In the genomic region with DNA sequence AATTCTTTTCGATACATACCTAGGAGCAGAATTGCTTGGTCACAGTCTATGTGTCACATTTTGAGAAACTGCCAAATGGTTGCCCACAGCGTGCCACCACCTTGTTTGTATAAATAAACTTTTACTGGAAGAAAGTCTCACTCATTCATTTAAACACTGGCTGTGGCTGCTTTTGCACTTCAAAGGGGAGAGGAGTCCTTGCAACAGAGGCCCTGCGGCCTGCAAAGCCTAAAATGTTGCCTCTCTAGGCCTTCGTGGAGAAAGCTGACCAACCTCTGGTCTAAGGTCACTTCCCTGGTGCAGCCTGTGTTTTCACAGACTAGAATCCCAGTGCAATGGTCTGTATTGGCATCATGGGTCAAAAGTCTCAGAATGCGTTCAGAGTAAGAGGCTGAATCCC, we compare ENCODE assay signal across 1 cellular context.
A peak's percentile ranks its signal among the peaks of the same experiment; 100 is the strongest.
TF ChIP-seq lines count a peak whose summit lies in the region.

No MANE protein-coding gene starts in this region.

TF ChIP-seq in HepG2, 621 proteins besides CTCF, POLR2A, EP300 and RAD21:
- TF ChIP-seq, protein P1, sequence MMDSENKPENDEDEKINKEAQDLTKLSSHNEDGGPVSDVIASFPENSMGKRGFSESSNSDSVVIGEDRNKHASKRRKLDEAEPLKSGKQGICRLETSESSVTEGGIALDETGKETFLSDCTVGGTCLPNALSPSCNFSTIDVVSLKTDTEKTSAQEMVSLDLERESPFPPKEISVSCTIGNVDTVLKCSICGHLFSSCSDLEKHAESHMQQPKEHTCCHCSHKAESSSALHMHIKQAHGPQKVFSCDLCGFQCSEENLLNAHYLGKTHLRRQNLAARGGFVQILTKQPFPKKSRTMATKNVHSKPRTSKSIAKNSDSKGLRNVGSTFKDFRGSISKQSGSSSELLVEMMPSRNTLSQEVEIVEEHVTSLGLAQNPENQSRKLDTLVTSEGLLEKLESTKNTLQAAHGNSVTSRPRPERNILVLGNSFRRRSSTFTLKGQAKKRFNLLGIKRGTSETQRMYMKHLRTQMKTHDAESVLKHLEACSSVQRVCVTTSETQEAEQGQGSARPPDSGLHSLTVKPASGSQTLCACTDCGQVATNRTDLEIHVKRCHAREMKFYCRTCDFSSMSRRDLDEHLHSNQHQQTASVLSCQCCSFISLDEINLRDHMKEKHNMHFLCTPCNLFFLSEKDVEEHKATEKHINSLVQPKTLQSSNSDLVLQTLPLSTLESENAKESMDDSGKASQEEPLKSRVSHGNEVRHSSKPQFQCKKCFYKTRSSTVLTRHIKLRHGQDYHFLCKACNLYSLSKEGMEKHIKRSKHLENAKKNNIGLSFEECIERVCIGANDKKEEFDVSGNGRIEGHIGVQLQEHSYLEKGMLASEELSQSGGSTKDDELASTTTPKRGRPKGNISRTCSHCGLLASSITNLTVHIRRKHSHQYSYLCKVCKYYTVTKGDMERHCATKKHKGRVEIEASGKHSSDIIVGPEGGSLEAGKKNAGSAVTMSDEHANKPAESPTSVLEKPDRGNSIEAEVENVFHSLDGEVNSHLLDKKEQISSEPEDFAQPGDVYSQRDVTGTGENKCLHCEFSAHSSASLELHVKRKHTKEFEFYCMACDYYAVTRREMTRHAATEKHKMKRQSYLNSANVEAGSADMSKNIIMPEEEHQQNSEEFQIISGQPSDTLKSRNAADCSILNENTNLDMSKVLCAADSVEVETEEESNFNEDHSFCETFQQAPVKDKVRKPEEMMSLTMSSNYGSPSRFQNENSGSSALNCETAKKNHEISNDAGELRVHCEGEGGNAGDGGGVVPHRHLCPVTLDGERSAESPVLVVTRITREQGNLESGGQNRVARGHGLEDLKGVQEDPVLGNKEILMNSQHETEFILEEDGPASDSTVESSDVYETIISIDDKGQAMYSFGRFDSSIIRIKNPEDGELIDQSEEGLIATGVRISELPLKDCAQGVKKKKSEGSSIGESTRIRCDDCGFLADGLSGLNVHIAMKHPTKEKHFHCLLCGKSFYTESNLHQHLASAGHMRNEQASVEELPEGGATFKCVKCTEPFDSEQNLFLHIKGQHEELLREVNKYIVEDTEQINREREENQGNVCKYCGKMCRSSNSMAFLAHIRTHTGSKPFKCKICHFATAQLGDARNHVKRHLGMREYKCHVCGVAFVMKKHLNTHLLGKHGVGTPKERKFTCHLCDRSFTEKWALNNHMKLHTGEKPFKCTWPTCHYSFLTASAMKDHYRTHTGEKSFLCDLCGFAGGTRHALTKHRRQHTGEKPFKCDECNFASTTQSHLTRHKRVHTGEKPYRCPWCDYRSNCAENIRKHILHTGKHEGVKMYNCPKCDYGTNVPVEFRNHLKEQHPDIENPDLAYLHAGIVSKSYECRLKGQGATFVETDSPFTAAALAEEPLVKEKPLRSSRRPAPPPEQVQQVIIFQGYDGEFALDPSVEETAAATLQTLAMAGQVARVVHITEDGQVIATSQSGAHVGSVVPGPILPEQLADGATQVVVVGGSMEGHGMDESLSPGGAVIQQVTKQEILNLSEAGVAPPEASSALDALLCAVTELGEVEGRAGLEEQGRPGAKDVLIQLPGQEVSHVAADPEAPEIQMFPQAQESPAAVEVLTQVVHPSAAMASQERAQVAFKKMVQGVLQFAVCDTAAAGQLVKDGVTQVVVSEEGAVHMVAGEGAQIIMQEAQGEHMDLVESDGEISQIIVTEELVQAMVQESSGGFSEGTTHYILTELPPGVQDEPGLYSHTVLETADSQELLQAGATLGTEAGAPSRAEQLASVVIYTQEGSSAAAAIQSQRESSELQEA (CRISPR knock-in tag; IDR thresholded peaks at IDR 0.05; ENCODE audit: not compliant biosample characterization): no peak
- TF ChIP-seq, protein P2, sequence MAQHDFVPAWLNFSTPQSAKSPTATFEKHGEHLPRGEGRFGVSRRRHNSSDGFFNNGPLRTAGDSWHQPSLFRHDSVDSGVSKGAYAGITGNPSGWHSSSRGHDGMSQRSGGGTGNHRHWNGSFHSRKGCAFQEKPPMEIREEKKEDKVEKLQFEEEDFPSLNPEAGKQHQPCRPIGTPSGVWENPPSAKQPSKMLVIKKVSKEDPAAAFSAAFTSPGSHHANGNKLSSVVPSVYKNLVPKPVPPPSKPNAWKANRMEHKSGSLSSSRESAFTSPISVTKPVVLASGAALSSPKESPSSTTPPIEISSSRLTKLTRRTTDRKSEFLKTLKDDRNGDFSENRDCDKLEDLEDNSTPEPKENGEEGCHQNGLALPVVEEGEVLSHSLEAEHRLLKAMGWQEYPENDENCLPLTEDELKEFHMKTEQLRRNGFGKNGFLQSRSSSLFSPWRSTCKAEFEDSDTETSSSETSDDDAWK (CRISPR knock-in tag; IDR thresholded peaks at IDR 0.05): no peak
- TF ChIP-seq, protein P3, sequence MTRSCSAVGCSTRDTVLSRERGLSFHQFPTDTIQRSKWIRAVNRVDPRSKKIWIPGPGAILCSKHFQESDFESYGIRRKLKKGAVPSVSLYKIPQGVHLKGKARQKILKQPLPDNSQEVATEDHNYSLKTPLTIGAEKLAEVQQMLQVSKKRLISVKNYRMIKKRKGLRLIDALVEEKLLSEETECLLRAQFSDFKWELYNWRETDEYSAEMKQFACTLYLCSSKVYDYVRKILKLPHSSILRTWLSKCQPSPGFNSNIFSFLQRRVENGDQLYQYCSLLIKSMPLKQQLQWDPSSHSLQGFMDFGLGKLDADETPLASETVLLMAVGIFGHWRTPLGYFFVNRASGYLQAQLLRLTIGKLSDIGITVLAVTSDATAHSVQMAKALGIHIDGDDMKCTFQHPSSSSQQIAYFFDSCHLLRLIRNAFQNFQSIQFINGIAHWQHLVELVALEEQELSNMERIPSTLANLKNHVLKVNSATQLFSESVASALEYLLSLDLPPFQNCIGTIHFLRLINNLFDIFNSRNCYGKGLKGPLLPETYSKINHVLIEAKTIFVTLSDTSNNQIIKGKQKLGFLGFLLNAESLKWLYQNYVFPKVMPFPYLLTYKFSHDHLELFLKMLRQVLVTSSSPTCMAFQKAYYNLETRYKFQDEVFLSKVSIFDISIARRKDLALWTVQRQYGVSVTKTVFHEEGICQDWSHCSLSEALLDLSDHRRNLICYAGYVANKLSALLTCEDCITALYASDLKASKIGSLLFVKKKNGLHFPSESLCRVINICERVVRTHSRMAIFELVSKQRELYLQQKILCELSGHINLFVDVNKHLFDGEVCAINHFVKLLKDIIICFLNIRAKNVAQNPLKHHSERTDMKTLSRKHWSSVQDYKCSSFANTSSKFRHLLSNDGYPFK (CRISPR knock-in tag; IDR thresholded peaks at IDR 0.05; ENCODE audit: borderline replicate concordance): 0 out of 2 replicates have a peak, but pooled peaks have one; percentile 20
- TF ChIP-seq, protein P4, sequence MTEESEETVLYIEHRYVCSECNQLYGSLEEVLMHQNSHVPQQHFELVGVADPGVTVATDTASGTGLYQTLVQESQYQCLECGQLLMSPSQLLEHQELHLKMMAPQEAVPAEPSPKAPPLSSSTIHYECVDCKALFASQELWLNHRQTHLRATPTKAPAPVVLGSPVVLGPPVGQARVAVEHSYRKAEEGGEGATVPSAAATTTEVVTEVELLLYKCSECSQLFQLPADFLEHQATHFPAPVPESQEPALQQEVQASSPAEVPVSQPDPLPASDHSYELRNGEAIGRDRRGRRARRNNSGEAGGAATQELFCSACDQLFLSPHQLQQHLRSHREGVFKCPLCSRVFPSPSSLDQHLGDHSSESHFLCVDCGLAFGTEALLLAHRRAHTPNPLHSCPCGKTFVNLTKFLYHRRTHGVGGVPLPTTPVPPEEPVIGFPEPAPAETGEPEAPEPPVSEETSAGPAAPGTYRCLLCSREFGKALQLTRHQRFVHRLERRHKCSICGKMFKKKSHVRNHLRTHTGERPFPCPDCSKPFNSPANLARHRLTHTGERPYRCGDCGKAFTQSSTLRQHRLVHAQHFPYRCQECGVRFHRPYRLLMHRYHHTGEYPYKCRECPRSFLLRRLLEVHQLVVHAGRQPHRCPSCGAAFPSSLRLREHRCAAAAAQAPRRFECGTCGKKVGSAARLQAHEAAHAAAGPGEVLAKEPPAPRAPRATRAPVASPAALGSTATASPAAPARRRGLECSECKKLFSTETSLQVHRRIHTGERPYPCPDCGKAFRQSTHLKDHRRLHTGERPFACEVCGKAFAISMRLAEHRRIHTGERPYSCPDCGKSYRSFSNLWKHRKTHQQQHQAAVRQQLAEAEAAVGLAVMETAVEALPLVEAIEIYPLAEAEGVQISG (CRISPR knock-in tag; IDR thresholded peaks at IDR 0.05): 0 out of 2 replicates have a peak, but pooled peaks have one; percentile 37
